In genomic region chr7:96952974-96953391, GRCh38 we compare ENCODE assay signal across 14 cellular contexts. TPM values are rescaled to one million over a fixed set of nuclear protein-coding genes. Genes with fewer than 3 reads are reported as not detected.
A peak's percentile ranks its signal among the peaks of the same experiment; 100 is the strongest.
DNase-seq lines count a peak whose midpoint lies in the region; ATAC-seq and TF ChIP-seq lines count a peak whose summit lies in the region.
"Had no signal": no experiment of that assay in that cellular context is flagged by ENCODE, and none has a peak within 500 bp of the region (broad histone marks: within the 10 kb centered on the region; RNA-seq: fewer than 3 reads in every experiment).

No MANE protein-coding gene starts in this region.

- H3K36me3 Mint-ChIP-seq in neural progenitor cell (no peaks in the 10 kb centered on the region), type B pancreatic cell (no peaks in the 10 kb centered on the region)

- H3K4me2 ChIP-seq in neural progenitor cell = no peak overlapping the region

- H4K20me1 ChIP-seq in neural progenitor cell (ENCODE audit: low read depth) = no peaks in the 10 kb centered on the region

- peaks cover 13% of the 10 kb centered on the region for H3K4me1 ChIP-seq in adipocyte (ENCODE audit: control insufficient read depth, insufficient read depth, low read length)
- no peaks in the 10 kb centered on the region for H3K4me1 ChIP-seq in neural progenitor cell
- H3K4me1 ChIP-seq: gastroesophageal sphincter, parathyroid adenoma had no signal

- no peaks in the 10 kb centered on the region for H3K9me3 Mint-ChIP-seq in neural progenitor cell
- H3K9me3 Mint-ChIP-seq in type B pancreatic cell = no peaks in the 10 kb centered on the region

- H3K9ac ChIP-seq in adipocyte (ENCODE audit: low read length) = no peak overlapping the region
- H3K9ac ChIP-seq in neural progenitor cell = no peak overlapping the region
- H3K9ac ChIP-seq: parathyroid adenoma had no signal

- H3K4me3 ChIP-seq in adipocyte (ENCODE audit: low read length) = no peak overlapping the region
- no peak overlapping the region for H3K4me3 ChIP-seq in neural progenitor cell
- H3K4me3 ChIP-seq: gastroesophageal sphincter, stomach had no signal

- no peaks in the 10 kb centered on the region for H3K27me3 Mint-ChIP-seq in neural progenitor cell (ENCODE audit: insufficient read depth, low read depth)
- H3K27me3 Mint-ChIP-seq in type B pancreatic cell = peaks cover 3% of the 10 kb centered on the region

- no peak for ATAC-seq in GM21723 (IDR thresholded peaks at IDR 0.05; ENCODE audit: unreplicated experiment)
- ATAC-seq: gastroesophageal sphincter had no signal

- H3K36me3 ChIP-seq in adipocyte (ENCODE audit: control insufficient read depth, insufficient read depth, low read length, severe bottlenecking) (no peaks in the 10 kb centered on the region), neural progenitor cell (no peaks in the 10 kb centered on the region)
- H3K36me3 ChIP-seq: gastroesophageal sphincter, stomach had no signal

- no peak overlapping the region for H3K27ac Mint-ChIP-seq in neural progenitor cell
- H3K27ac Mint-ChIP-seq in type B pancreatic cell = no peak overlapping the region
- H3K27ac Mint-ChIP-seq: B cell had no signal

- DNase-seq in AG08395 (ENCODE audit: low spot score) (peak; percentile 35), HCEC 1CT (peak; percentile 57), adipocyte (ENCODE audit: low read depth) (peak; percentile 68), iris pigment epithelial cell (ENCODE audit: low read depth) (peak; percentile 34), GF-D8 (lab: John Stamatoyannopoulos, UW) (no peak), neural progenitor cell (ENCODE audit: low spot score) (no peak), type B pancreatic cell (ENCODE audit: extremely low spot score, unreplicated experiment) (no peak)
- DNase-seq: DMS153; effector CD4-positive, alpha-beta T cell; stomach had no signal

- no peak for TF ChIP-seq CTCF in neural progenitor cell (IDR thresholded peaks at IDR 0.05)
- TF ChIP-seq CTCF in type B pancreatic cell (conservative IDR thresholded peaks at IDR 0.05) = no peak

- no peak overlapping the region for H3K27ac ChIP-seq in neural progenitor cell
- H3K27ac ChIP-seq: gastroesophageal sphincter, parathyroid adenoma, stomach had no signal

- no peaks in the 10 kb centered on the region for H3K79me2 ChIP-seq in neural progenitor cell (ENCODE audit: low read depth)
- H3K79me2 ChIP-seq: parathyroid adenoma had no signal

- H3K4me1 Mint-ChIP-seq in neural progenitor cell (no peaks in the 10 kb centered on the region), type B pancreatic cell (ENCODE audit: unreplicated experiment) (peaks cover 5% of the 10 kb centered on the region)
- H3K4me1 Mint-ChIP-seq: B cell had no signal

- H3K27me3 ChIP-seq in adipocyte (replicated peaks; ENCODE audit: control insufficient read depth, insufficient read depth, low read length) = no peaks in the 10 kb centered on the region
- peaks cover 7% of the 10 kb centered on the region for H3K27me3 ChIP-seq in neural progenitor cell
- H3K27me3 ChIP-seq: stomach had no signal

- H2AFZ ChIP-seq in neural progenitor cell (replicated peaks) = no peak overlapping the region
- H2AFZ ChIP-seq: parathyroid adenoma had no signal

- H3K9me3 ChIP-seq in adipocyte (ENCODE audit: control insufficient read depth, low read length) (no peaks in the 10 kb centered on the region), neural progenitor cell (ENCODE audit: low read depth) (no peaks in the 10 kb centered on the region)
- H3K9me3 ChIP-seq: gastroesophageal sphincter, stomach had no signal

- H3K4me3 Mint-ChIP-seq in neural progenitor cell (no peak overlapping the region), type B pancreatic cell (no peak overlapping the region)
- H3K4me3 Mint-ChIP-seq: B cell had no signal

- H3F3A ChIP-seq in neural progenitor cell (ENCODE audit: low read depth) = no peaks in the 10 kb centered on the region

RNA-seq across cellular contexts. Expression of gene DLX6, which starts 52.4 kb away (rescaled TPM):
- total RNA-seq in neural progenitor cell (ENCODE audit: low replicate concordance) = 0.19 TPM in 1 of 2 replicates, not detected in the other
- total RNA-seq in type B pancreatic cell (ENCODE audit: low replicate concordance) = 3.5 and 25.5 TPM in 2 replicates
- total RNA-seq: B cell, stomach had no signal

Comparison
In these comparisons a context has a peak if more than half of its experiments do, and no peak if none do; other contexts are left out.
1. DNase-seq: peak in AG08395 (single experiment), HCEC 1CT (single experiment), adipocyte (single experiment) and iris pigment epithelial cell (single experiment); none in GF-D8 (single experiment), neural progenitor cell (single experiment) and type B pancreatic cell (single experiment).